8 cellular contexts compared by ENCODE assay signal in the genomic region with DNA sequence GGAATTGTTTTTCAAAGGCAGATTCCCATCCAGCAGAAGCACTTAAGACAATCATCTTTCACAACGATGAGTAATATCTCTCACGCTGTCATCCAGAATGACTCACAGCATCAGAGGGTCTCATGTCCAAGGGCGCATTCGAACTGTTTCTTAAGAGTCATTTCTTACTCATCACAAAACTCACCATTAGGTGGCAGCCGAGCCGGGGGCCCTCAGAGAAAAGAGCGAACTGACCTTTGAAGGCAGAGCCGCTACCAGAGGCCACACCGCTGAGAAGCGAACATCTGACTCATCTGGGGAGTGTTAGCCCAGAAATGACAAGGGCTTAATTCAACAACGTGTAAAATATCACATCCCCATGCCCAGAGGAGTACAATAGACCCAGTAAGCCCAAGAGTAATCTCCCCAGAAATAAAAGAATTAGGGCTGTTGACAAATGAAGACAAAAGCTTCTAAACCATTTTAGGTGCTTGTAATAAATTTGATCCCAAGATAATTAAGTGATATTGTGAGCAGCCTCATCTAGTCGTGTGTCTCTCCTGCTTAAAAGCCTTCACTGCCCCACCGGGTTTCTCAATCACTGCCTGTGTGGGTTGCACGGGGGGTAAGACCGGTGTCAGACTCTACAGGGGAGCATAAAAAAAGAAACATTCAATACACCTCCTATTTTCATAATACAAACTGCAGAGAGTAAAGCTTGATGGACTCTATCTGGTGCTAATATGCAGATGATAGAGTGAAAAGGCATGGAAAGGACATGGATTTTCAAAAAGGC.
A peak's percentile ranks its signal among the peaks of the same experiment; 100 is the strongest.
DNase-seq lines count a peak whose midpoint lies in the region; ATAC-seq and TF ChIP-seq lines count a peak whose summit lies in the region.

No MANE protein-coding gene starts in this region.

- no peaks in the 10 kb centered on the region for H3K27me3 ChIP-seq in Peyer's patch
- H3K27me3 ChIP-seq in upper lobe of left lung, result no peaks in the 10 kb centered on the region

- peak; percentile 28 for DNase-seq in NCI-H748 (lab: John Stamatoyannopoulos, UW; ENCODE audit: unreplicated experiment)
- DNase-seq in NCI-H748 treated with DMSO at 0.1 percent for 48 hours (lab: John Stamatoyannopoulos, UW), result no peak
- DNase-seq in Peyer's patch, result peak; percentile 53 to 88 (median 70)
- peak; percentile 89 for DNase-seq in activated effector memory CD4-positive, alpha-beta T cell treated with anti-CD3 and anti-CD28 coated beads, Interleukin-2, amount 50 U/mL, for 16 hours
- peak; percentile 67 for DNase-seq in globus pallidus (ENCODE audit: low spot score)
- DNase-seq in pons (ENCODE audit: low spot score), result peak; percentile 54
- peak in 1 of 2 donors; percentile 65 for DNase-seq in upper lobe of left lung

- no peak for TF ChIP-seq POLR2A in Peyer's patch (IDR thresholded peaks at IDR 0.05)
- no peak for TF ChIP-seq POLR2A in upper lobe of left lung (IDR thresholded peaks at IDR 0.05)

- H3K4me1 ChIP-seq in Peyer's patch (peaks cover 0 to 6% (median 0%) of the 10 kb centered on the region in 4 donors), upper lobe of left lung (peaks cover 0 to 5% (median 0%) of the 10 kb centered on the region in 4 donors)

- no peaks in the 10 kb centered on the region for H3K9me3 ChIP-seq in Peyer's patch
- no peaks in the 10 kb centered on the region for H3K9me3 ChIP-seq in upper lobe of left lung

- H3K4me3 ChIP-seq in Peyer's patch (no peak overlapping the region), upper lobe of left lung (no peak overlapping the region)

- ATAC-seq in HG02981 (IDR thresholded peaks at IDR 0.05; ENCODE audit: unreplicated experiment) (peak; percentile 93), upper lobe of left lung (ENCODE audit: low FRiP score in 2 of 2) (peak; percentile 80 to 96)

- 40 to 43% methylated on average over 15 of the region's 15 CpGs for WGBS in upper lobe of left lung, 2 donors

- TF ChIP-seq CTCF in Peyer's patch (IDR thresholded peaks at IDR 0.05) (peak in 5 of 6 experiments; percentile 2 to 58 (median 55)), upper lobe of left lung (IDR thresholded peaks at IDR 0.05) (peak in 4 of 6 experiments; percentile 15 to 36 (median 26))

- no peak for TF ChIP-seq EP300 in upper lobe of left lung (IDR thresholded peaks at IDR 0.05)

- H3K27ac ChIP-seq in Peyer's patch (peak overlapping the region in 3 of 4 donors; percentile 5 to 56 (median 34)), upper lobe of left lung (peak overlapping the region in 2 of 4 donors; percentile 37 to 61)

- H3K36me3 ChIP-seq in Peyer's patch (no peaks in the 10 kb centered on the region), upper lobe of left lung (no peaks in the 10 kb centered on the region)
